17 cellular contexts compared by ENCODE assay signal in the genomic region with DNA sequence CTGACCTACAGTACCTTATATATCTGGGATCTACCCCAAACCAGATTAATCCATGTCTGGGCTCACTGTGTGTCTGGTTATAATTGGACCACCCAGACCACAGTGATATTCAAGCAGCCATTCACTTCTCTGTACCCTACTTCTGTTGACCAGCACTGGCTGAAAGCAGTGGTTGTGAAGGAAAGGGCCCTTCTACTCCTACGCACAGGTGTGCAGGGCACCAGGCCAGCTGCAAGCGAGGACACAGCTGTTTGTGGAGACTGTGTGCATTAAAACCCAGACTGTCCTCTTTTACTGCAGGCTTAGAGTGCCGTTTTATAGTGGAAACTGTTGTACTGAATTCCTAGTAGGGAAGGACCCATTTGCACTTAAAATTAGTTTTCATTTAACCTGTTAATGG.
DNase-seq lines count a peak whose midpoint lies in the region; ATAC-seq lines count a peak whose summit lies in the region.
"Had no signal": no experiment of that assay in that cellular context is flagged by ENCODE, and none has a peak within 500 bp of the region (broad histone marks: within the 10 kb centered on the region; RNA-seq: fewer than 3 reads in every experiment).

No MANE protein-coding gene starts in this region.

- H3K36me3 Mint-ChIP-seq in stimulated activated naive B cell treated with anti-CD40 and anti-IgM and Interleukin-4, amounts not matched to agents 10 μg/mL and 1 μg/mL and 100 μg/mL, for 72 hours: peaks cover 0 to 2% of the 10 kb centered on the region in 2 donors

- peak overlapping the region; percentile 25 for H3K9ac ChIP-seq in endocrine pancreas (ENCODE audit: control insufficient read depth, insufficient read depth, low read length)

- H3K4me3 Mint-ChIP-seq in stimulated activated naive B cell treated with anti-CD40 and anti-IgM and Interleukin-4, amounts not matched to agents 10 μg/mL and 1 μg/mL and 100 μg/mL, for 72 hours: no peak overlapping the region
- H3K4me3 Mint-ChIP-seq: activated CD8-positive, alpha-beta T cell treated with anti-CD3 and anti-CD28 coated beads, Interleukin-2, amount 10 ng/mL, durations not matched to agents 7 days and 5 days; activated T-helper 17 cell treated with anti-CD3 and anti-CD28 coated beads, Interleukin-2, amount 50 U/mL, for 72 hours; CD4-positive, alpha-beta memory T cell had no signal

- no peak overlapping the region for H3K4me3 ChIP-seq in endocrine pancreas (ENCODE audit: control insufficient read depth, insufficient read depth, low read length)

- peaks cover 3 to 4% of the 10 kb centered on the region in 2 donors for H3K27me3 Mint-ChIP-seq in stimulated activated naive B cell treated with anti-CD40 and anti-IgM and Interleukin-4, amounts not matched to agents 10 μg/mL and 1 μg/mL and 100 μg/mL, for 72 hours

- no peaks in the 10 kb centered on the region for H3K9me3 Mint-ChIP-seq in stimulated activated naive B cell treated with anti-CD40 and anti-IgM and Interleukin-4, amounts not matched to agents 10 μg/mL and 1 μg/mL and 100 μg/mL, for 72 hours
- H3K9me3 Mint-ChIP-seq: activated T-helper 17 cell treated with anti-CD3 and anti-CD28 coated beads, Interleukin-2, amount 50 U/mL, for 72 hours; CD4-positive, alpha-beta memory T cell had no signal

- DNase-seq in NCI-H2171 treated with DMSO at 0.1 percent for 48 hours (lab: John Stamatoyannopoulos, UW): peak; percentile 7
- no peak for DNase-seq in NCI-H2171 (lab: John Stamatoyannopoulos, UW)
- DNase-seq in stimulated activated naive B cell treated with anti-CD40 and anti-IgM and Interleukin-4, amounts not matched to agents 10 μg/mL and 1 μg/mL and 100 μg/mL, for 72 hours: no peak
- DNase-seq in HCEC 1CT: no peak
- DNase-seq in NCI-H82 treated with DMSO at 0.1 percent for 48 hours (lab: John Stamatoyannopoulos, UW; ENCODE audit: unreplicated experiment): no peak
- no peak for DNase-seq in inferior parietal cortex (ENCODE audit: extremely low spot score)
- DNase-seq: activated CD8-positive, alpha-beta T cell treated with anti-CD3 and anti-CD28 coated beads, Interleukin-2, amount 10 ng/mL, durations not matched to agents 7 days and 5 days; aorta; CD4-positive, alpha-beta memory T cell; hippocampal formation; NCI-H1092; NCI-H2227 treated with DMSO at 0.1 percent for 48 hours; PC-3 had no signal

- peak; percentile 61 for ATAC-seq in HG03354 (IDR thresholded peaks at IDR 0.05; ENCODE audit: poor library complexity, severe bottlenecking, unreplicated experiment)
- ATAC-seq in stimulated activated naive B cell treated with anti-CD40 and anti-IgM and Interleukin-4, amounts not matched to agents 10 μg/mL and 1 μg/mL and 100 μg/mL, for 72 hours (replicated peaks): peak; percentile 27 to 53
- ATAC-seq: activated CD8-positive, alpha-beta T cell treated with anti-CD3 and anti-CD28 coated beads, Interleukin-2, amount 10 ng/mL, durations not matched to agents 7 days and 5 days; activated T-helper 17 cell treated with anti-CD3 and anti-CD28 coated beads, Interleukin-2, amount 50 U/mL, for 72 hours; esophagus mucosa; PC-3 had no signal

- H3K27ac Mint-ChIP-seq in stimulated activated naive B cell treated with anti-CD40 and anti-IgM and Interleukin-4, amounts not matched to agents 10 μg/mL and 1 μg/mL and 100 μg/mL, for 72 hours: no peak overlapping the region
- H3K27ac Mint-ChIP-seq: activated CD8-positive, alpha-beta T cell treated with anti-CD3 and anti-CD28 coated beads, Interleukin-2, amount 10 ng/mL, durations not matched to agents 7 days and 5 days; activated T-helper 17 cell treated with anti-CD3 and anti-CD28 coated beads, Interleukin-2, amount 50 U/mL, for 72 hours; CD4-positive, alpha-beta memory T cell had no signal

- peaks cover 0 to 10% of the 10 kb centered on the region in 2 donors for H3K4me1 Mint-ChIP-seq in stimulated activated naive B cell treated with anti-CD40 and anti-IgM and Interleukin-4, amounts not matched to agents 10 μg/mL and 1 μg/mL and 100 μg/mL, for 72 hours
- H3K4me1 Mint-ChIP-seq: activated T-helper 17 cell treated with anti-CD3 and anti-CD28 coated beads, Interleukin-2, amount 50 U/mL, for 72 hours had no signal

- H3K36me3 ChIP-seq in endocrine pancreas (ENCODE audit: control insufficient read depth, insufficient read depth, low read length): no peaks in the 10 kb centered on the region

- H3K9me3 ChIP-seq in endocrine pancreas (ENCODE audit: control insufficient read depth, low read length): no peaks in the 10 kb centered on the region

- peaks cover 20% of the 10 kb centered on the region for H3K4me1 ChIP-seq in endocrine pancreas (ENCODE audit: control insufficient read depth, insufficient read depth, low read length)

- no peaks in the 10 kb centered on the region for H3K27me3 ChIP-seq in endocrine pancreas (ENCODE audit: control insufficient read depth, insufficient read depth, low read length)
